Comparison of ENCODE assay signal across 26 cellular contexts in the genomic region with DNA sequence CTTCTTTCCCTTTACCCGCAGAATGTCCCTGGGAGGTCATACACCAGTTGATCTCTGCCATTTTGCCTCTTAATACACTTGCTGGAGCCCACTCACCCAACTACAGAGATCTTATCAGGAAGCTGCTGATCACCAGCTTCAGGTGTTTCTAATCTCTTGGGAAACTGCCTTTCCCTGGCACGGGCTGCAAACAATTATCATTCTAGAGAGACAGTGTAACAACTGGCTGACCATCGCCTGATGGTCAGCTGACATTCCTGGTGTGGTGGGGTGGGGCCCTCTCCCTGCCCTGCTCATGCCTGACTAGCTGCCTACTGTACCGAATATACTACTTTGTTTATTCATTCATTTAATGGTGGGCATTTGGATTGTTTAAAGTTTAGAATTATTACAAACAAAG.
"Had no signal": no experiment of that assay in that cellular context is flagged by ENCODE, and none has a peak within 500 bp of the region (broad histone marks: within the 10 kb centered on the region; RNA-seq: fewer than 3 reads in every experiment).

No MANE protein-coding gene starts in this region.

- H3K4me3 Mint-ChIP-seq: activated CD4-positive, alpha-beta T cell treated with anti-CD3 and anti-CD28 coated beads, Interleukin-2, amount 10 ng/mL, durations not matched to agents 24 days and 14 days; activated CD8-positive, alpha-beta T cell treated with anti-CD3 and anti-CD28 coated beads for 36 hours; activated naive CD8-positive, alpha-beta T cell treated with anti-CD3 and anti-CD28 coated beads for 36 hours; activated T-cell treated with anti-CD3 and anti-CD28 coated beads, Interleukin-2, amount 50 U/mL, for 72 hours; activated T-helper 17 cell treated with anti-CD3 and anti-CD28 coated beads, Interleukin-2, amount 50 U/mL, for 72 hours; T-helper 2 cell treated with Interferon-gamma antibody and Interleukin-4, amounts not matched to agents 5 μg/mL and 100 μg/mL, for 36 hours had no signal

- H3K27me3 Mint-ChIP-seq: activated CD4-positive, alpha-beta T cell treated with anti-CD3 and anti-CD28 coated beads, Interleukin-2, amount 10 ng/mL, durations not matched to agents 24 days and 14 days; activated CD8-positive, alpha-beta T cell treated with anti-CD3 and anti-CD28 coated beads for 36 hours; activated naive CD8-positive, alpha-beta T cell treated with anti-CD3 and anti-CD28 coated beads for 36 hours; activated T-helper 17 cell treated with anti-CD3 and anti-CD28 coated beads, Interleukin-2, amount 50 U/mL, for 72 hours had no signal

- DNase-seq: activated CD4-positive, alpha-beta T cell treated with anti-CD3 and anti-CD28 coated beads, Interleukin-2, amount 10 ng/mL, durations not matched to agents 24 days and 14 days; activated CD4-positive, alpha-beta T cell treated with anti-CD3 and anti-CD28 coated beads, Interleukin-2, amount 50 U/mL, for 4 hours; activated CD8-positive, alpha-beta T cell treated with anti-CD3 and anti-CD28 coated beads for 36 hours; activated effector memory CD4-positive, alpha-beta T cell treated with anti-CD3 and anti-CD28 coated beads, Interleukin-2, amount 50 U/mL, for 16 hours; activated naive CD4-positive, alpha-beta T cell; activated naive CD4-positive, alpha-beta T cell treated with anti-CD3 and anti-CD28 coated beads, Interleukin-2, amount 50 U/mL, for 16 hours; activated naive CD8-positive, alpha-beta T cell treated with anti-CD3 and anti-CD28 coated beads for 36 hours; activated T-cell treated with anti-CD3 and anti-CD28 coated beads, Interleukin-2, amount 50 U/mL, for 1 hour; activated T-cell treated with anti-CD3 and anti-CD28 coated beads, Interleukin-2, amount 50 U/mL, for 72 hours; amniotic stem cell; aorta; brain microvascular endothelial cell; central memory CD4-positive, alpha-beta T cell; NCI-H1105 treated with DMSO at 0.1 percent for 48 hours; NCI-H1436; NCI-H187; NCI-H2029 treated with DMSO at 0.1 percent for 48 hours; NCI-H446; NCI-H510A treated with DMSO at 0.1 percent for 48 hours; NCI-H526 treated with DMSO at 0.1 percent for 48 hours; NK-92 treated with Interleukin-12 subunit alpha and Interleukin-12 subunit beta, amount 100 ng/mL, for 24 hours; PC-3; Right ventricle myocardium superior had no signal

- H3K27ac Mint-ChIP-seq: activated CD4-positive, alpha-beta T cell treated with anti-CD3 and anti-CD28 coated beads, Interleukin-2, amount 10 ng/mL, durations not matched to agents 24 days and 14 days; activated CD8-positive, alpha-beta T cell treated with anti-CD3 and anti-CD28 coated beads for 36 hours; activated naive CD8-positive, alpha-beta T cell treated with anti-CD3 and anti-CD28 coated beads for 36 hours; activated T-cell treated with anti-CD3 and anti-CD28 coated beads, Interleukin-2, amount 50 U/mL, for 72 hours; activated T-helper 17 cell treated with anti-CD3 and anti-CD28 coated beads, Interleukin-2, amount 50 U/mL, for 72 hours; T-helper 2 cell treated with Interferon-gamma antibody and Interleukin-4, amounts not matched to agents 5 μg/mL and 100 μg/mL, for 36 hours had no signal

- H3K27ac ChIP-seq: brain microvascular endothelial cell had no signal

- H3K4me1 Mint-ChIP-seq: activated CD4-positive, alpha-beta T cell treated with anti-CD3 and anti-CD28 coated beads, Interleukin-2, amount 10 ng/mL, durations not matched to agents 24 days and 14 days; activated naive CD8-positive, alpha-beta T cell treated with anti-CD3 and anti-CD28 coated beads for 36 hours; activated T-helper 17 cell treated with anti-CD3 and anti-CD28 coated beads, Interleukin-2, amount 50 U/mL, for 72 hours had no signal

- H3K4me3 ChIP-seq: K562 had no signal

- ATAC-seq: activated CD8-positive, alpha-beta T cell treated with anti-CD3 and anti-CD28 coated beads for 36 hours; activated T-cell treated with anti-CD3 and anti-CD28 coated beads, Interleukin-2, amount 50 U/mL, for 72 hours; activated T-helper 17 cell treated with anti-CD3 and anti-CD28 coated beads, Interleukin-2, amount 50 U/mL, for 72 hours; K562; PC-3 had no signal

- H3K36me3 Mint-ChIP-seq: activated naive CD8-positive, alpha-beta T cell treated with anti-CD3 and anti-CD28 coated beads for 36 hours had no signal

- H3K36me3 ChIP-seq: brain microvascular endothelial cell had no signal

- H3K9me3 Mint-ChIP-seq: activated CD4-positive, alpha-beta T cell treated with anti-CD3 and anti-CD28 coated beads, Interleukin-2, amount 10 ng/mL, durations not matched to agents 24 days and 14 days had no signal

- H3K27me3 ChIP-seq: brain microvascular endothelial cell had no signal
